In the genomic region with DNA sequence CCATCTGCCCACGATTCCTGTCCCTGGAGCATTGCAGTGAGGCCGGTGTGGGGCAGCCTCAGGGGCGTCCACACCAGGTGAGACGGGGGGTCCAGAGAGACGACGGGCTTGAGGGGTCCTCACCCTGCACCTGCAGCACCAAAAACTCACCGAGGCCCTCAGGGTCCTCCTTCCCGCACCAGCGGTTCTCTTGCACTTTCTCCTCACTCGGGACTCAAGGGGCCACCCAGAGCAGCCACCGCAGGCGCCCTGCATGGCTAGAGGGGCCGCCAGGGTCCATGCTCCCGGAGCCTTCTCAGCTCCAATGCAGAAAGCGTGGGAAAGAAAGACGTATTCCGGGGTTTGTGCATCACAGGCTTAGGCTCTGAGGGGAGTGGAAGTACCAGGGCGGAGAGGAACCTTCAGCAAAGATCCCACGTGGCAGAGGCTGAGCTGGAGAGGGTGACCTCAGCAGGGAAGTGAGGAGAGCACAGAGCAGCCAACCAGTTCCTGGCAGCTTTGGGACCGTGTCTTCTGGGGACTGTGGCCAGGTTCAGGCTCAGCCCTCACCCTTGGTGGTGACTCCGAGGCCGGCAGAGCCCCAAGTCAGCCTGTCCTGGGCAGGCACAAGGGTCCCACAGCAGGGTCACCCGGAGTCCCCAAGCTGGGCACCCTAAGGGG, we compare ENCODE assay signal across 11 cellular contexts. TPM values are rescaled to one million over a fixed set of nuclear protein-coding genes. Genes with fewer than 3 reads are reported as not detected.
DNase-seq lines count a peak whose midpoint lies in the region; ATAC-seq and TF ChIP-seq lines count a peak whose summit lies in the region.
"Had no signal": no experiment of that assay in that cellular context is flagged by ENCODE, and none has a peak within 500 bp of the region (broad histone marks: within the 10 kb centered on the region; RNA-seq: fewer than 3 reads in every experiment).

No MANE protein-coding gene starts in this region.

- DNase-seq in activated T-cell treated with anti-CD3 and anti-CD28 coated beads, Interleukin-2, amount 50 U/mL, for 48 hours, result peak; percentile 1 to 12
- DNase-seq in activated T-cell treated with anti-CD3 and anti-CD28 coated beads, Interleukin-2, amount 50 U/mL, for 72 hours, result no peak
- no peak for DNase-seq in adipocyte (ENCODE audit: low read depth)
- peak; percentile 27 to 58 for DNase-seq in left lung
- peak; percentile 64 for DNase-seq in type B pancreatic cell (ENCODE audit: extremely low spot score, unreplicated experiment)
- no peak for DNase-seq in NCI-H1930 (lab: John Stamatoyannopoulos, UW)
- no peak for DNase-seq in stimulated activated naive CD4-positive, alpha-beta T cell treated with Interleukin-2 at 50 U/mL for 16 hours (lab: John Stamatoyannopoulos, UW)
- DNase-seq: naive thymus-derived CD4-positive, alpha-beta T cell; NCI-H1436; NK-92 treated with Interleukin-12 subunit alpha and Interleukin-12 subunit beta, amount 100 ng/mL, for 24 hours had no signal

- H3K4me1 Mint-ChIP-seq in activated T-cell treated with anti-CD3 and anti-CD28 coated beads, Interleukin-2, amount 50 U/mL, for 72 hours (ENCODE audit: low read depth), result no peaks in the 10 kb centered on the region
- no peaks in the 10 kb centered on the region for H3K4me1 Mint-ChIP-seq in type B pancreatic cell (ENCODE audit: unreplicated experiment)
- H3K4me1 Mint-ChIP-seq: naive thymus-derived CD4-positive, alpha-beta T cell had no signal

- H3K36me3 Mint-ChIP-seq in activated T-cell treated with anti-CD3 and anti-CD28 coated beads, Interleukin-2, amount 50 U/mL, for 72 hours (ENCODE audit: insufficient read depth in 2 of 2), result no peaks in the 10 kb centered on the region
- no peaks in the 10 kb centered on the region for H3K36me3 Mint-ChIP-seq in type B pancreatic cell
- H3K36me3 Mint-ChIP-seq: naive thymus-derived CD4-positive, alpha-beta T cell had no signal

- no peaks in the 10 kb centered on the region for H3K27me3 Mint-ChIP-seq in activated T-cell treated with anti-CD3 and anti-CD28 coated beads, Interleukin-2, amount 50 U/mL, for 72 hours (ENCODE audit: low read depth)
- H3K27me3 Mint-ChIP-seq in type B pancreatic cell, result peaks cover 4% of the 10 kb centered on the region

- no peaks in the 10 kb centered on the region for H3K9me3 ChIP-seq in adipocyte (ENCODE audit: control insufficient read depth, low read length)
- H3K9me3 ChIP-seq in left lung, result no peaks in the 10 kb centered on the region

- H3K27me3 ChIP-seq in adipocyte (replicated peaks; ENCODE audit: control insufficient read depth, insufficient read depth, low read length) (no peaks in the 10 kb centered on the region), left lung (peaks cover 0 to 38% of the 10 kb centered on the region in 2 donors)

- no peaks in the 10 kb centered on the region for H3K9me3 Mint-ChIP-seq in activated T-cell treated with anti-CD3 and anti-CD28 coated beads, Interleukin-2, amount 50 U/mL, for 72 hours
- no peaks in the 10 kb centered on the region for H3K9me3 Mint-ChIP-seq in type B pancreatic cell

- no peaks in the 10 kb centered on the region for H3K36me3 ChIP-seq in adipocyte (ENCODE audit: control insufficient read depth, insufficient read depth, low read length, severe bottlenecking)
- H3K36me3 ChIP-seq in left lung, result no peaks in the 10 kb centered on the region

- H3K27ac Mint-ChIP-seq in activated T-cell treated with anti-CD3 and anti-CD28 coated beads, Interleukin-2, amount 50 U/mL, for 72 hours, result no peak overlapping the region
- no peak overlapping the region for H3K27ac Mint-ChIP-seq in type B pancreatic cell
- H3K27ac Mint-ChIP-seq: naive thymus-derived CD4-positive, alpha-beta T cell had no signal

- H3K4me3 Mint-ChIP-seq in activated T-cell treated with anti-CD3 and anti-CD28 coated beads, Interleukin-2, amount 50 U/mL, for 72 hours, result no peak overlapping the region
- no peak overlapping the region for H3K4me3 Mint-ChIP-seq in type B pancreatic cell
- H3K4me3 Mint-ChIP-seq: naive thymus-derived CD4-positive, alpha-beta T cell had no signal

- H3K27ac ChIP-seq in left lung, result no peak overlapping the region

- H3K4me1 ChIP-seq in adipocyte (ENCODE audit: control insufficient read depth, insufficient read depth, low read length) (peaks cover 33% of the 10 kb centered on the region), left lung (no peaks in the 10 kb centered on the region)

- intact Hi-C loops in left lung (cut with DNase I), result no loop called here

- no peak for ATAC-seq in activated T-cell treated with anti-CD3 and anti-CD28 coated beads, Interleukin-2, amount 50 U/mL, for 72 hours (replicated peaks in 1 of 2)
- ATAC-seq in left lung, result no peak
- no peak for ATAC-seq in HG03039 (IDR thresholded peaks at IDR 0.05; ENCODE audit: unreplicated experiment)
- ATAC-seq: naive thymus-derived CD4-positive, alpha-beta T cell had no signal

- peak overlapping the region; percentile 79 for H3K9ac ChIP-seq in adipocyte (ENCODE audit: low read length)

- TF ChIP-seq CTCF in left lung (IDR thresholded peaks at IDR 0.05) (no peak), type B pancreatic cell (conservative IDR thresholded peaks at IDR 0.05) (no peak)

- peak overlapping the region; percentile 10 for H3K4me3 ChIP-seq in adipocyte (ENCODE audit: low read length)
- H3K4me3 ChIP-seq in left lung, result no peak overlapping the region

RNA-seq across cellular contexts. Expression of gene COL6A2, which starts 19.5 kb away (rescaled TPM):
- 10 to 100 TPM; 10.8 to 11.3 TPM for total RNA-seq in activated T-cell treated with anti-CD3 and anti-CD28 coated beads, Interleukin-2, amount 50 U/mL, for 72 hours
- total RNA-seq in left lung (100 to 1,000 TPM; 405 to 474 TPM), type B pancreatic cell (ENCODE audit: low replicate concordance) (23.8 and 114 TPM in 2 replicates)

Comparison
In these comparisons a context has a peak if more than half of its experiments do, and no peak if none do; other contexts are left out.
1. DNase-seq: peak in activated T-cell treated with anti-CD3 and anti-CD28 coated beads, Interleukin-2, amount 50 U/mL, for 48 hours (2 of 2), left lung (2 of 2) and type B pancreatic cell (single experiment); none in activated T-cell treated with anti-CD3 and anti-CD28 coated beads, Interleukin-2, amount 50 U/mL, for 72 hours (0 of 2), adipocyte (single experiment), NCI-H1930 (0 of 2) and stimulated activated naive CD4-positive, alpha-beta T cell treated with Interleukin-2 at 50 U/mL for 16 hours (single experiment).